Comparison of ENCODE assay signal across 17 cellular contexts in the genomic region with DNA sequence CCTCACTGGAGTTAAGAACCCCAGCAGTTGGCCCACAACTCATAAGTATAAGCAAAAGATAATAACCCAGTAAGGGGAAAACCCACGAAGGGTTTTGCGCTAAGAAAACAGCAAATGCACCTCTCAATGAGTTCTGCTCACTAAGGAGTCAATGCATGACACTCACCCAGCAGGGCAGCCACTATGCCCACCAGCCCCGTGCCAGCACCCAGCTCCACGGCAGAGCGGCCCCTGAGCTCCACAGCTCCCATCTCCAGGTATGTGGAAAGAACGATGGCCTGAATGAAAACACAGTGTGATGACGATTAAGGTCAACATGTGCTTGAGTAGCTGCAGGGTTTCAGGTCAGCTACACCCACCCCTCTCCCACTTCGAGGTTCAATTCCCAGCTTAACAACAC. TPM values are rescaled to one million over a fixed set of nuclear protein-coding genes. Genes with fewer than 3 reads are reported as not detected.
DNase-seq lines count a peak whose midpoint lies in the region; ATAC-seq lines count a peak whose summit lies in the region.
"Had no signal": no experiment of that assay in that cellular context is flagged by ENCODE, and none has a peak within 500 bp of the region (broad histone marks: within the 10 kb centered on the region; RNA-seq: fewer than 3 reads in every experiment).

No MANE protein-coding gene starts in this region.

- no peaks in the 10 kb centered on the region for H3K9me3 Mint-ChIP-seq in activated T-cell treated with anti-CD3 and anti-CD28 coated beads, Interleukin-2, amount 50 U/mL, for 24 hours
- H3K9me3 Mint-ChIP-seq in IgD-negative memory B cell: no peaks in the 10 kb centered on the region
- H3K9me3 Mint-ChIP-seq in activated naive CD8-positive, alpha-beta T cell (ENCODE audit: low read depth): no peaks in the 10 kb centered on the region
- H3K9me3 Mint-ChIP-seq in stimulated activated memory B cell treated with anti-CD40 and anti-IgM and Interleukin-4, amounts not matched to agents 10 μg/mL and 1 μg/mL and 100 μg/mL, for 72 hours: no peaks in the 10 kb centered on the region

- H3K27me3 Mint-ChIP-seq in activated T-cell treated with anti-CD3 and anti-CD28 coated beads, Interleukin-2, amount 50 U/mL, for 24 hours: no peaks in the 10 kb centered on the region
- no peaks in the 10 kb centered on the region for H3K27me3 Mint-ChIP-seq in IgD-negative memory B cell
- H3K27me3 Mint-ChIP-seq in activated naive CD8-positive, alpha-beta T cell: no peaks in the 10 kb centered on the region
- H3K27me3 Mint-ChIP-seq in stimulated activated memory B cell treated with anti-CD40 and anti-IgM and Interleukin-4, amounts not matched to agents 10 μg/mL and 1 μg/mL and 100 μg/mL, for 72 hours: no peaks in the 10 kb centered on the region
- H3K27me3 Mint-ChIP-seq: activated CD8-positive, alpha-beta memory T cell treated with anti-CD3 and anti-CD28 coated beads, Interleukin-2, amount 10 ng/mL, durations not matched to agents 7 days and 5 days; progenitor cell of endocrine pancreas had no signal

- DNase-seq in activated T-cell treated with anti-CD3 and anti-CD28 coated beads, Interleukin-2, amount 50 U/mL, for 24 hours: no peak
- DNase-seq in activated T-cell treated with anti-CD3 and anti-CD28 coated beads, Interleukin-2, amount 50 U/mL, for 1 hour: no peak
- no peak for DNase-seq in epidermal melanocyte (ENCODE audit: insufficient read length, low spot score)
- DNase-seq in NCI-H128 (lab: John Stamatoyannopoulos, UW; ENCODE audit: unreplicated experiment): no peak
- DNase-seq: activated CD8-positive, alpha-beta memory T cell treated with anti-CD3 and anti-CD28 coated beads, Interleukin-2, amount 10 ng/mL, durations not matched to agents 7 days and 5 days; activated naive CD4-positive, alpha-beta T cell; COR-L47; dermis blood vessel endothelial cell; erythroblast; MG63; NCI-H1930; stimulated activated naive CD4-positive, alpha-beta T cell had no signal

- H3K4me1 Mint-ChIP-seq in activated T-cell treated with anti-CD3 and anti-CD28 coated beads, Interleukin-2, amount 50 U/mL, for 24 hours (ENCODE audit: low read depth): peaks cover 61% of the 10 kb centered on the region
- peaks cover 26 to 42% (median 29%) of the 10 kb centered on the region in 3 donors for H3K4me1 Mint-ChIP-seq in IgD-negative memory B cell
- peaks cover 60% of the 10 kb centered on the region for H3K4me1 Mint-ChIP-seq in activated naive CD8-positive, alpha-beta T cell (ENCODE audit: low read depth)
- peaks cover 71% of the 10 kb centered on the region for H3K4me1 Mint-ChIP-seq in stimulated activated memory B cell treated with anti-CD40 and anti-IgM and Interleukin-4, amounts not matched to agents 10 μg/mL and 1 μg/mL and 100 μg/mL, for 72 hours

- ATAC-seq in stimulated activated memory B cell treated with anti-CD40 and anti-IgM and Interleukin-4, amounts not matched to agents 10 μg/mL and 1 μg/mL and 100 μg/mL, for 72 hours: no peak
- ATAC-seq in GM18867 (IDR thresholded peaks at IDR 0.05; ENCODE audit: unreplicated experiment): no peak
- ATAC-seq: activated CD8-positive, alpha-beta memory T cell treated with anti-CD3 and anti-CD28 coated beads, Interleukin-2, amount 10 ng/mL, durations not matched to agents 7 days and 5 days had no signal

- H3K27ac Mint-ChIP-seq in activated T-cell treated with anti-CD3 and anti-CD28 coated beads, Interleukin-2, amount 50 U/mL, for 24 hours: peak overlapping the region; percentile 9
- peak overlapping the region; percentile 49 to 95 (median 86) for H3K27ac Mint-ChIP-seq in IgD-negative memory B cell
- peak overlapping the region; percentile 83 for H3K27ac Mint-ChIP-seq in activated naive CD8-positive, alpha-beta T cell
- H3K27ac Mint-ChIP-seq in stimulated activated memory B cell treated with anti-CD40 and anti-IgM and Interleukin-4, amounts not matched to agents 10 μg/mL and 1 μg/mL and 100 μg/mL, for 72 hours: peak overlapping the region; percentile 72
- H3K27ac Mint-ChIP-seq: progenitor cell of endocrine pancreas had no signal

- peaks cover 79% of the 10 kb centered on the region for H3K36me3 Mint-ChIP-seq in activated T-cell treated with anti-CD3 and anti-CD28 coated beads, Interleukin-2, amount 50 U/mL, for 24 hours (ENCODE audit: low read depth)
- H3K36me3 Mint-ChIP-seq in IgD-negative memory B cell: no peaks in the 10 kb centered on the region
- H3K36me3 Mint-ChIP-seq in activated naive CD8-positive, alpha-beta T cell: peaks cover 16% of the 10 kb centered on the region
- H3K36me3 Mint-ChIP-seq in stimulated activated memory B cell treated with anti-CD40 and anti-IgM and Interleukin-4, amounts not matched to agents 10 μg/mL and 1 μg/mL and 100 μg/mL, for 72 hours: peaks cover 40% of the 10 kb centered on the region

- H3K4me3 Mint-ChIP-seq in activated T-cell treated with anti-CD3 and anti-CD28 coated beads, Interleukin-2, amount 50 U/mL, for 24 hours: peak overlapping the region; percentile 0
- H3K4me3 Mint-ChIP-seq in IgD-negative memory B cell: peak overlapping the region in 3 of 4 donors; percentile 52 to 84 (median 52)
- H3K4me3 Mint-ChIP-seq in activated naive CD8-positive, alpha-beta T cell: peak overlapping the region; percentile 38
- peak overlapping the region; percentile 44 for H3K4me3 Mint-ChIP-seq in stimulated activated memory B cell treated with anti-CD40 and anti-IgM and Interleukin-4, amounts not matched to agents 10 μg/mL and 1 μg/mL and 100 μg/mL, for 72 hours
- H3K4me3 Mint-ChIP-seq: activated CD8-positive, alpha-beta memory T cell treated with anti-CD3 and anti-CD28 coated beads, Interleukin-2, amount 10 ng/mL, durations not matched to agents 7 days and 5 days had no signal

RNA-seq across cellular contexts. Expression of a gene that starts 3.6 kb away (rescaled TPM):
- 56.9 TPM for polyA plus RNA-seq in IgD-negative memory B cell

Comparison
In these comparisons a context has a peak if more than half of its experiments do, and no peak if none do; other contexts are left out.
1. H3K27ac Mint-ChIP-seq: peak in every context shown above with its lines; median percentile 86 in IgD-negative memory B cell; 83 in activated naive CD8-positive, alpha-beta T cell; 72 in stimulated activated memory B cell treated with anti-CD40 and anti-IgM and Interleukin-4, amounts not matched to agents 10 μg/mL and 1 μg/mL and 100 μg/mL, for 72 hours; 9 in activated T-cell treated with anti-CD3 and anti-CD28 coated beads, Interleukin-2, amount 50 U/mL, for 24 hours.
2. H3K4me3 Mint-ChIP-seq: peak in every context shown above with its lines; median percentile 52 in IgD-negative memory B cell; 44 in stimulated activated memory B cell treated with anti-CD40 and anti-IgM and Interleukin-4, amounts not matched to agents 10 μg/mL and 1 μg/mL and 100 μg/mL, for 72 hours; 38 in activated naive CD8-positive, alpha-beta T cell; 0 in activated T-cell treated with anti-CD3 and anti-CD28 coated beads, Interleukin-2, amount 50 U/mL, for 24 hours.